ENCODE assay signal across 18 cellular contexts in the genomic region with DNA sequence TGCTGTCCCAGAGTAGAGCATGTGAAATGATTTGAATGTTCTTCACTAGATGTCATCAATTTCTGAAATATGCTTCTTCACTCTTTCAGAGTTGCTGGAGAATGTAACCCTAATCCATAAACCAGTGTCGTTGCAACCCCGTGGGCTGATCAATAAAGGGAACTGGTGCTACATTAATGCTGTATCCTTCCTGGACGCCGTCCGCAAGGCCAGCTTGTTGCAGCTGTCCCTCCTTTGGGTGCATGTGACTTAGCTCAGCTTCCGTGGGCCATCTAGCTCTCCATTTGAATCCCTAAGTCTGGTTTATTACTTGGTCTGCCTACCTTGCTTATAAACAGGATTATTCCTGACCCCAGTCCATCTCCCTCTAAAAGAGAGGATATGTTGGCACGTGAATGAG. TPM values are rescaled to one million over a fixed set of nuclear protein-coding genes. Genes with fewer than 3 reads are reported as not detected.
DNase-seq lines count a peak whose midpoint lies in the region; ATAC-seq and TF ChIP-seq lines count a peak whose summit lies in the region.
"Had no signal": no experiment of that assay in that cellular context is flagged by ENCODE, and none has a peak within 500 bp of the region (broad histone marks: within the 10 kb centered on the region; RNA-seq: fewer than 3 reads in every experiment).

No MANE protein-coding gene starts in this region.

- no peak overlapping the region for H3K27ac ChIP-seq in CD8-positive, alpha-beta memory T cell (ENCODE audit: low read depth, low read length)
- H3K27ac ChIP-seq in endodermal cell (ENCODE audit: low read depth, low read length) (no peak overlapping the region), PC-3 (ENCODE audit: low read length) (no peak overlapping the region)
- H3K27ac ChIP-seq: HL-60, parathyroid adenoma had no signal

- no TSS peak for BruUV-seq in PC-3 (replicated peaks; lab: Mats Ljungman, UMichigan)
- no TSS peak for BruUV-seq in MCF 10A (replicated peaks; lab: Mats Ljungman, UMichigan)

- no peak overlapping the region for H3K9ac ChIP-seq in endodermal cell (ENCODE audit: extremely low read depth, low read length, poor library complexity, severe bottlenecking)
- H3K9ac ChIP-seq in PC-3 (ENCODE audit: low read length) = no peak overlapping the region
- H3K9ac ChIP-seq: parathyroid adenoma had no signal

- peaks cover 64% of the 10 kb centered on the region for H3K79me2 ChIP-seq in PC-3 (ENCODE audit: low read length)

- H3K4me1 Mint-ChIP-seq in CD14-positive monocyte = peaks cover 36% of the 10 kb centered on the region
- peaks cover 49 to 63% (median 62%) of the 10 kb centered on the region in 3 donors for H3K4me1 Mint-ChIP-seq in CD8-positive, alpha-beta memory T cell
- peaks cover 8% of the 10 kb centered on the region for H3K4me1 Mint-ChIP-seq in endodermal cell
- H3K4me1 Mint-ChIP-seq in natural killer cell treated with Interleukin-12 subunit alpha and Interleukin-12 subunit beta and Interleukin-15 and Interleukin-18, amount 100 ng/mL, for 72 hours (ENCODE audit: low read depth in 2 of 2) = peaks cover 43 to 46% of the 10 kb centered on the region in 2 donors
- no peaks in the 10 kb centered on the region for H3K4me1 Mint-ChIP-seq in MCF 10A (ENCODE audit: insufficient read depth, unreplicated experiment)

- H2AFZ ChIP-seq in PC-3 (ENCODE audit: low read length) = no peak overlapping the region
- H2AFZ ChIP-seq: parathyroid adenoma had no signal

- POLR2A ChIA-PET in CD8-positive, alpha-beta memory T cell (lab: Charles Lee) = no interaction called here
- POLR2A ChIA-PET in PC-3 (lab: Charles Lee; ENCODE audit: unreplicated experiment) (no interaction called here), MCF 10A (lab: Yijun Ruan, JAX) (interaction anchor here (1.6 kb wide), 1 partner anchor 15 kb away, joined by 3 read pairs; no protein-coding TSS in a partner anchor)

- ATAC-seq in natural killer cell treated with Interleukin-12 subunit alpha and Interleukin-12 subunit beta and Interleukin-15 and Interleukin-18, amount 100 ng/mL, for 72 hours = no peak
- ATAC-seq in PC-3 = no peak
- ATAC-seq: K562, left colon had no signal

- H3K4me3 ChIP-seq in CD8-positive, alpha-beta memory T cell (ENCODE audit: low read length) = no peak overlapping the region
- H3K4me3 ChIP-seq in endodermal cell (ENCODE audit: low read length) (no peak overlapping the region), PC-3 (ENCODE audit: low read length) (no peak overlapping the region)
- H3K4me3 ChIP-seq: K562 had no signal

- CTCF ChIA-PET in CD8-positive, alpha-beta memory T cell (lab: Charles Lee) = interaction anchor here (1.2 to 1.4 kb wide), 2 partner anchors 20 to 194 kb away, joined by 3 read pairs; no protein-coding TSS in a partner anchor
- CTCF ChIA-PET in PC-3 (lab: Charles Lee) = no interaction called here
- CTCF ChIA-PET in MCF 10A (lab: Yijun Ruan, JAX) = interaction anchor here (1.0 to 4.8 kb wide), 3 partner anchors 166 to 252 kb away, joined by 4 to 25 read pairs (median 6); no protein-coding TSS in a partner anchor

- H3K36me3 ChIP-seq in CD8-positive, alpha-beta memory T cell (ENCODE audit: insufficient read depth, low read length) = peaks cover 18% of the 10 kb centered on the region
- H3K36me3 ChIP-seq in endodermal cell (ENCODE audit: control insufficient read depth, insufficient read depth, low read length) = peaks cover 58% of the 10 kb centered on the region
- H3K36me3 ChIP-seq in PC-3 (ENCODE audit: low read depth, low read length) = peaks cover 23% of the 10 kb centered on the region

- H3K4me2 ChIP-seq in PC-3 (ENCODE audit: low read length) = no peak overlapping the region

- H3K27me3 ChIP-seq in CD8-positive, alpha-beta memory T cell (ENCODE audit: insufficient read depth, low read length, poor library complexity, severe bottlenecking) = no peaks in the 10 kb centered on the region
- H3K27me3 ChIP-seq in endodermal cell (ENCODE audit: control insufficient read depth, insufficient read depth, low read length, poor library complexity, severe bottlenecking) = no peaks in the 10 kb centered on the region
- no peaks in the 10 kb centered on the region for H3K27me3 ChIP-seq in PC-3 (ENCODE audit: low read length)
- H3K27me3 ChIP-seq: BE2C had no signal

- no peaks in the 10 kb centered on the region for H3F3A ChIP-seq in PC-3 (ENCODE audit: low read length, unreplicated experiment)

- no peaks in the 10 kb centered on the region for H3K9me3 ChIP-seq in CD8-positive, alpha-beta memory T cell (ENCODE audit: low read length)
- H3K9me3 ChIP-seq in endodermal cell (ENCODE audit: control insufficient read depth, low read length) (no peaks in the 10 kb centered on the region), PC-3 (ENCODE audit: low read length) (no peaks in the 10 kb centered on the region)
- H3K9me3 ChIP-seq: BE2C had no signal

- peaks cover 8% of the 10 kb centered on the region; the same call in 1 of the 2 replicates for H4K20me1 ChIP-seq in PC-3 (ENCODE audit: low read length)

- H3K36me3 Mint-ChIP-seq in CD14-positive monocyte = peaks cover 47 to 52% of the 10 kb centered on the region in 2 donors
- peaks cover 0 to 60% (median 3%) of the 10 kb centered on the region in 3 donors for H3K36me3 Mint-ChIP-seq in CD8-positive, alpha-beta memory T cell
- H3K36me3 Mint-ChIP-seq in endodermal cell (ENCODE audit: low read depth) = peaks cover 32% of the 10 kb centered on the region
- peaks cover 1% of the 10 kb centered on the region for H3K36me3 Mint-ChIP-seq in natural killer cell treated with Interleukin-12 subunit alpha and Interleukin-12 subunit beta and Interleukin-15 and Interleukin-18, amount 100 ng/mL, for 72 hours
- H3K36me3 Mint-ChIP-seq in MCF 10A (ENCODE audit: insufficient read depth, unreplicated experiment) = peaks cover 61% of the 10 kb centered on the region

- no peak for DNase-seq in CD14-positive monocyte (ENCODE audit: low spot score)
- no peak for DNase-seq in CD8-positive, alpha-beta memory T cell
- no peak for DNase-seq in endodermal cell
- no peak for DNase-seq in natural killer cell treated with Interleukin-12 subunit alpha and Interleukin-12 subunit beta and Interleukin-15 and Interleukin-18, amount 100 ng/mL, for 72 hours (ENCODE audit: low spot score)
- no peak for DNase-seq in NCI-H2171 (lab: John Stamatoyannopoulos, UW)
- DNase-seq in PC-3 = no peak
- DNase-seq in MCF 10A (ENCODE audit: unreplicated experiment) = no peak
- DNase-seq: activated CD4-positive, CD25-positive, alpha-beta regulatory T cell treated with anti-CD3 and anti-CD28 coated beads, Interleukin-2, amount 50 U/mL, for 72 hours; activated T-cell treated with anti-CD3 and anti-CD28 coated beads, Interleukin-2, amount 50 U/mL, for 1 hour; BE2C; foreskin fibroblast; NCI-H1048; NCI-H2081 treated with DMSO at 0.1 percent for 48 hours; NCI-H524 treated with DMSO at 0.1 percent for 48 hours had no signal

- TF ChIP-seq CTCF in CD14-positive monocyte (IDR thresholded peaks at IDR 0.05) (no peak), endodermal cell (conservative IDR thresholded peaks at IDR 0.05) (no peak), PC-3 (conservative IDR thresholded peaks at IDR 0.05; ENCODE audit: low read depth, low read length) (no peak), MCF 10A (IDR thresholded peaks at IDR 0.05; ENCODE audit: unreplicated experiment) (no peak)

- H3K9me3 Mint-ChIP-seq in CD14-positive monocyte = no peaks in the 10 kb centered on the region
- no peaks in the 10 kb centered on the region for H3K9me3 Mint-ChIP-seq in CD8-positive, alpha-beta memory T cell
- H3K9me3 Mint-ChIP-seq in endodermal cell = no peaks in the 10 kb centered on the region
- no peaks in the 10 kb centered on the region for H3K9me3 Mint-ChIP-seq in natural killer cell treated with Interleukin-12 subunit alpha and Interleukin-12 subunit beta and Interleukin-15 and Interleukin-18, amount 100 ng/mL, for 72 hours
- H3K9me3 Mint-ChIP-seq in MCF 10A (ENCODE audit: unreplicated experiment) = no peaks in the 10 kb centered on the region

- no peak overlapping the region for H3K4me3 Mint-ChIP-seq in CD14-positive monocyte
- H3K4me3 Mint-ChIP-seq in CD8-positive, alpha-beta memory T cell = peak overlapping the region in 2 of 7 donors; percentile 17 to 42
- no peak overlapping the region for H3K4me3 Mint-ChIP-seq in endodermal cell
- H3K4me3 Mint-ChIP-seq in natural killer cell treated with Interleukin-12 subunit alpha and Interleukin-12 subunit beta and Interleukin-15 and Interleukin-18, amount 100 ng/mL, for 72 hours = no peak overlapping the region
- no peak overlapping the region for H3K4me3 Mint-ChIP-seq in MCF 10A (ENCODE audit: unreplicated experiment)

- H3K4me1 ChIP-seq in CD8-positive, alpha-beta memory T cell (ENCODE audit: insufficient read depth, low read length) = peaks cover 48% of the 10 kb centered on the region
- H3K4me1 ChIP-seq in endodermal cell (ENCODE audit: control insufficient read depth, insufficient read depth, low read length) = no peaks in the 10 kb centered on the region
- H3K4me1 ChIP-seq in PC-3 (ENCODE audit: insufficient read depth, low read length) = no peaks in the 10 kb centered on the region
- H3K4me1 ChIP-seq: BE2C had no signal

- H3K9me2 ChIP-seq in PC-3 (replicated peaks; ENCODE audit: low read length) = no peaks in the 10 kb centered on the region

- H3K27me3 Mint-ChIP-seq in CD14-positive monocyte (ENCODE audit: low read depth in 3 of 3) = no peaks in the 10 kb centered on the region
- no peaks in the 10 kb centered on the region for H3K27me3 Mint-ChIP-seq in CD8-positive, alpha-beta memory T cell
- H3K27me3 Mint-ChIP-seq in endodermal cell (ENCODE audit: insufficient read depth) = no peaks in the 10 kb centered on the region
- H3K27me3 Mint-ChIP-seq in natural killer cell treated with Interleukin-12 subunit alpha and Interleukin-12 subunit beta and Interleukin-15 and Interleukin-18, amount 100 ng/mL, for 72 hours = no peaks in the 10 kb centered on the region
- no peaks in the 10 kb centered on the region for H3K27me3 Mint-ChIP-seq in MCF 10A (ENCODE audit: insufficient read depth, unreplicated experiment)

- H3K27ac Mint-ChIP-seq in CD14-positive monocyte (peak overlapping the region in 4 of 7 donors; percentile 46 to 76 (median 54)), endodermal cell (peak overlapping the region; percentile 41), MCF 10A (ENCODE audit: low read depth, unreplicated experiment) (no peak overlapping the region)
- peak overlapping the region; percentile 18 to 90 (median 58) for H3K27ac Mint-ChIP-seq in CD8-positive, alpha-beta memory T cell
- H3K27ac Mint-ChIP-seq in natural killer cell treated with Interleukin-12 subunit alpha and Interleukin-12 subunit beta and Interleukin-15 and Interleukin-18, amount 100 ng/mL, for 72 hours = peak overlapping the region; percentile 19 to 24

- 97 to 98% methylated on average over 7 of the region's 7 CpGs for WGBS in endodermal cell (ENCODE audit: insufficient coverage in 1 of 2, insufficient read length in 1 of 2), 2 experiments

- intact Hi-C loops in CD14-positive monocyte (cut with micrococcal nuclease) = loop anchor here (5.0 to 10.0 kb wide), 3 partner anchors 64 to 326 kb away; no protein-coding TSS in a partner anchor
- intact Hi-C loops in PC-3 (cut with micrococcal nuclease) = no loop called here
- intact Hi-C loops in MCF 10A (cut with micrococcal nuclease) = loop anchor here (10.0 kb wide), 1 partner anchor 326 kb away; no protein-coding TSS in a partner anchor

RNA-seq across cellular contexts. Expression of a gene that starts 58.8 kb away (rescaled TPM):
- polyA plus RNA-seq in CD14-positive monocyte = 100 to 1,000 TPM in 1 of 2 donors, 10 to 100 TPM in 1; 90.9 to 115 TPM
- total RNA-seq in CD8-positive, alpha-beta memory T cell = 100 to 1,000 TPM; 143 to 146 TPM
- polyA plus RNA-seq in CD8-positive, alpha-beta memory T cell = 86.1 TPM
- total RNA-seq in endodermal cell (100 to 1,000 TPM; 148 to 149 TPM), PC-3 (2014; rRNA removed) (50.4 and 62.3 TPM in 2 replicates), MCF 10A (2022) (114 and 129 TPM in 2 replicates)
- 98.7 TPM for polyA plus RNA-seq in endodermal cell (2013, experiment 1 of 2)
- polyA plus RNA-seq in endodermal cell (2013, experiment 2 of 2) = 86.0 TPM
- 100 to 1,000 TPM; 111 to 156 TPM for total RNA-seq in natural killer cell treated with Interleukin-12 subunit alpha and Interleukin-12 subunit beta and Interleukin-15 and Interleukin-18, amount 100 ng/mL, for 72 hours
